ENCODE assay signal across 8 cellular contexts in the genomic region with DNA sequence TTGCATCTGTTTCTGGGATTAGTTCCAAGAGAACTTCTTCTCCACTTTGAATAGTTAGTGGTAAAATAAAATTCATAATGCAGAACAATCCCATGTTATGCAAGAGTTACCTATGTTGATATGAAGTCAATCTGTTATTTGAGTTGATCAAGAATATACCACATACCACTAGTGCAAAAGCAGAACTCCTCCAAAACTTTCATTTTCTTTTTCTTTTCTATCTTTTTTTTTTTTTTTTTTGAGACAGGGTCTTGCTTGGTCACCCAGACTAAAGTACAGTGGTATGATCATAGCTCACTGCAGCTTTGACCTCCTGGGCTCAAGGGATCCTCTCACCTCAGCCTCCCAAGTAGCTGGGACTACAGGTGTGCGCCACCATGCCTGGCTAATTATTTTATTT.
DNase-seq lines count a peak whose midpoint lies in the region; ATAC-seq lines count a peak whose summit lies in the region.
"Not testable (repeated sequence)": the region's sequence is repeated elsewhere in the genome, so short reads cannot be mapped to it uniquely, and the experiment has no call there.

No MANE protein-coding gene starts in this region.

- H3K4me1 Mint-ChIP-seq in T-helper 17 cell = not testable (repeated sequence)
- H3K4me1 Mint-ChIP-seq in activated naive CD8-positive, alpha-beta T cell treated with anti-CD3 and anti-CD28 coated beads for 36 hours = peaks cover 39% of the 10 kb centered on the region
- H3K4me1 Mint-ChIP-seq in immature natural killer cell = peaks cover 43 to 60% of the 10 kb centered on the region in 2 donors
- H3K4me1 Mint-ChIP-seq in natural killer cell treated with Interleukin-12 subunit alpha and Interleukin-12 subunit beta and Interleukin-15 and Interleukin-18, amount 100 ng/mL, for 72 hours (ENCODE audit: low read depth in 2 of 2) = peaks cover 34% of the 10 kb centered on the region in 2 donors
- peaks cover 45% of the 10 kb centered on the region for H3K4me1 Mint-ChIP-seq in stimulated activated naive CD8-positive, alpha-beta T cell treated with anti-CD3 and anti-CD28 coated beads, Interleukin-15, amount 100 ng/mL, for 72 hours

- peak overlapping the region in 7 of 11 experiments; percentile 28 to 65 (median 51); a peak in 9 of 22 replicates for H3K4me2 ChIP-seq in BLaER1 treated with 17β-estradiol and CSF1 and Interleukin-3, amounts not matched to agents 10 nM and 100 nM

- H3K27ac Mint-ChIP-seq in T-helper 17 cell (peak overlapping the region; percentile 32), immature natural killer cell (peak overlapping the region; percentile 35 to 90 (median 84))
- H3K27ac Mint-ChIP-seq in activated naive CD8-positive, alpha-beta T cell treated with anti-CD3 and anti-CD28 coated beads for 36 hours = peak overlapping the region; percentile 88
- H3K27ac Mint-ChIP-seq in natural killer cell treated with Interleukin-12 subunit alpha and Interleukin-12 subunit beta and Interleukin-15 and Interleukin-18, amount 100 ng/mL, for 72 hours = peak overlapping the region; percentile 22 to 41
- H3K27ac Mint-ChIP-seq in stimulated activated naive CD8-positive, alpha-beta T cell treated with anti-CD3 and anti-CD28 coated beads, Interleukin-15, amount 100 ng/mL, for 72 hours = peak overlapping the region; percentile 65 to 88

- peaks cover 11 to 23% (median 20%) of the 10 kb centered on the region in 10 experiments for H3K4me1 ChIP-seq in BLaER1 treated with 17β-estradiol and CSF1 and Interleukin-3, amounts not matched to agents 10 nM and 100 nM

- DNase-seq in MV-4-11 (lab: John Stamatoyannopoulos, UW) = peak; percentile 31
- not testable (repeated sequence) for DNase-seq in T-helper 17 cell; activated naive CD8-positive, alpha-beta T cell treated with anti-CD3 and anti-CD28 coated beads for 36 hours; immature natural killer cell; natural killer cell treated with Interleukin-12 subunit alpha and Interleukin-12 subunit beta and Interleukin-15 and Interleukin-18, amount 100 ng/mL, for 72 hours (ENCODE audit: low spot score); stimulated activated naive CD8-positive, alpha-beta T cell treated with anti-CD3 and anti-CD28 coated beads, Interleukin-15, amount 100 ng/mL, for 72 hours

- H3K4me3 Mint-ChIP-seq in T-helper 17 cell; activated naive CD8-positive, alpha-beta T cell treated with anti-CD3 and anti-CD28 coated beads for 36 hours: not testable (repeated sequence)
- H3K4me3 Mint-ChIP-seq in immature natural killer cell = peak overlapping the region in 4 of 5 donors; percentile 42 to 63 (median 56)
- peak overlapping the region; percentile 40 for H3K4me3 Mint-ChIP-seq in natural killer cell treated with Interleukin-12 subunit alpha and Interleukin-12 subunit beta and Interleukin-15 and Interleukin-18, amount 100 ng/mL, for 72 hours
- peak overlapping the region; percentile 28 to 51 for H3K4me3 Mint-ChIP-seq in stimulated activated naive CD8-positive, alpha-beta T cell treated with anti-CD3 and anti-CD28 coated beads, Interleukin-15, amount 100 ng/mL, for 72 hours

- H3K9me3 Mint-ChIP-seq in activated naive CD8-positive, alpha-beta T cell treated with anti-CD3 and anti-CD28 coated beads for 36 hours; immature natural killer cell; natural killer cell treated with Interleukin-12 subunit alpha and Interleukin-12 subunit beta and Interleukin-15 and Interleukin-18, amount 100 ng/mL, for 72 hours; stimulated activated naive CD8-positive, alpha-beta T cell treated with anti-CD3 and anti-CD28 coated beads, Interleukin-15, amount 100 ng/mL, for 72 hours: not testable (repeated sequence)

- not testable (repeated sequence) for H3K9me3 ChIP-seq in BLaER1 treated with 17β-estradiol and CSF1 and Interleukin-3, amounts not matched to agents 10 nM and 100 nM (replicated peaks in 1 of 11); T-helper 17 cell (ENCODE audit: control insufficient read depth, low read length, poor library complexity, severe bottlenecking)

- H3K4me3 ChIP-seq in BLaER1 treated with 17β-estradiol and CSF1 and Interleukin-3, amounts not matched to agents 10 nM and 100 nM = not testable (repeated sequence)

- H3K27me3 Mint-ChIP-seq in T-helper 17 cell = peaks cover 14% of the 10 kb centered on the region
- peaks cover 28% of the 10 kb centered on the region for H3K27me3 Mint-ChIP-seq in activated naive CD8-positive, alpha-beta T cell treated with anti-CD3 and anti-CD28 coated beads for 36 hours
- H3K27me3 Mint-ChIP-seq in immature natural killer cell (ENCODE audit: low read depth in 3 of 3) = not testable (repeated sequence)
- H3K27me3 Mint-ChIP-seq in natural killer cell treated with Interleukin-12 subunit alpha and Interleukin-12 subunit beta and Interleukin-15 and Interleukin-18, amount 100 ng/mL, for 72 hours = peaks cover 8 to 12% of the 10 kb centered on the region in 2 donors
- peaks cover 49% of the 10 kb centered on the region for H3K27me3 Mint-ChIP-seq in stimulated activated naive CD8-positive, alpha-beta T cell treated with anti-CD3 and anti-CD28 coated beads, Interleukin-15, amount 100 ng/mL, for 72 hours

- H3K36me3 Mint-ChIP-seq in T-helper 17 cell (ENCODE audit: low read depth); immature natural killer cell; natural killer cell treated with Interleukin-12 subunit alpha and Interleukin-12 subunit beta and Interleukin-15 and Interleukin-18, amount 100 ng/mL, for 72 hours: not testable (repeated sequence)
- H3K36me3 Mint-ChIP-seq in activated naive CD8-positive, alpha-beta T cell treated with anti-CD3 and anti-CD28 coated beads for 36 hours = peaks cover 28% of the 10 kb centered on the region

- H3K27me3 ChIP-seq in BLaER1 treated with 17β-estradiol and CSF1 and Interleukin-3, amounts not matched to agents 10 nM and 100 nM = not testable (repeated sequence)

- ATAC-seq in GM21515 (IDR thresholded peaks at IDR 0.05; ENCODE audit: unreplicated experiment) = peak; percentile 12
- ATAC-seq in T-helper 17 cell; natural killer cell treated with Interleukin-12 subunit alpha and Interleukin-12 subunit beta and Interleukin-15 and Interleukin-18, amount 100 ng/mL, for 72 hours; stimulated activated naive CD8-positive, alpha-beta T cell treated with anti-CD3 and anti-CD28 coated beads, Interleukin-15, amount 100 ng/mL, for 72 hours: not testable (repeated sequence)

- H3K27ac ChIP-seq in BLaER1 treated with 17β-estradiol and CSF1 and Interleukin-3, amounts not matched to agents 10 nM and 100 nM = not testable (repeated sequence)

- H3K9ac ChIP-seq in BLaER1 treated with 17β-estradiol and CSF1 and Interleukin-3, amounts not matched to agents 10 nM and 100 nM = not testable (repeated sequence)

- peaks cover 0 to 14% (median 0%) of the 10 kb centered on the region in 11 experiments; a peak in 3 of 22 replicates for H3K36me3 ChIP-seq in BLaER1 treated with 17β-estradiol and CSF1 and Interleukin-3, amounts not matched to agents 10 nM and 100 nM

- H4K20me1 ChIP-seq in BLaER1 treated with 17β-estradiol and CSF1 and Interleukin-3, amounts not matched to agents 10 nM and 100 nM = not testable (repeated sequence)

Comparison
In these comparisons a context has a peak if more than half of its experiments do, and no peak if none do; other contexts are left out.
1. H3K27ac Mint-ChIP-seq: peak in every context shown above with its lines; median percentile 88 in activated naive CD8-positive, alpha-beta T cell treated with anti-CD3 and anti-CD28 coated beads for 36 hours; 84 in immature natural killer cell; 76 in stimulated activated naive CD8-positive, alpha-beta T cell treated with anti-CD3 and anti-CD28 coated beads, Interleukin-15, amount 100 ng/mL, for 72 hours; 32 in T-helper 17 cell; 32 in natural killer cell treated with Interleukin-12 subunit alpha and Interleukin-12 subunit beta and Interleukin-15 and Interleukin-18, amount 100 ng/mL, for 72 hours.